Comparison of ENCODE assay signal across 31 cellular contexts in the genomic region with DNA sequence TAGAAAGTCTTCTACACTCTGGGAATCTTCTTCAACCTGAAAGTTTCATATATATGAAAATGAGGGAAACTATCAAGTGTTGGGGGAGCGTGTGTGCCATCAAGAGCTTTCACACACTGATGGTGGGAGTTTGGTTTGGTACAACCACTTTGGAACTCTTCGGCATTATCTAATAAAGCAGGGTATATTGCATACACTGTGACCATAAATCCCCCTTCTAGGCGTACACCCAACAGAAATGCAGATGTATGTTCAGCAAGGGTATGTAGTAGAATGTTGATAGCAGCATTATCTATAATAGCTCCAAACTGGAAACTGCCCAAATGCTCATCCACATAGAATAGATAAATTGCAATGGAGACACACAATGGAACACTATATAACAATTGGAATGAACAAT.
"Had no signal": no experiment of that assay in that cellular context is flagged by ENCODE, and none has a peak within 500 bp of the region (broad histone marks: within the 10 kb centered on the region; RNA-seq: fewer than 3 reads in every experiment).

No MANE protein-coding gene starts in this region.

- H3K27ac ChIP-seq: adrenal gland, body of pancreas, brain microvascular endothelial cell, breast epithelium, VCaP had no signal

- DNase-seq: activated B cell treated with CpG ODN at 0.5 μM for 24 hours; activated CD4-positive, alpha-beta memory T cell treated with anti-CD3 and anti-CD28 coated beads for 36 hours; activated CD4-positive, alpha-beta T cell treated with anti-CD3 and anti-CD28 coated beads for 4 hours; activated CD4-positive, alpha-beta T cell treated with anti-CD3 and anti-CD28 coated beads, Interleukin-2, amount 10 ng/mL, durations not matched to agents 24 days and 14 days; activated CD4-positive, alpha-beta T cell treated with anti-CD3 and anti-CD28 coated beads, Interleukin-2, amount 50 U/mL, for 1 hour; activated CD4-positive, alpha-beta T cell treated with anti-CD3 and anti-CD28 coated beads, Interleukin-2, amount 50 U/mL, for 4 hours; activated CD4-positive, CD25-positive, alpha-beta regulatory T cell treated with anti-CD3 and anti-CD28 coated beads, Interleukin-2, amount 50 U/mL, for 72 hours; activated CD8-positive, alpha-beta memory T cell treated with anti-CD3 and anti-CD28 coated beads, Interleukin-2, amount 50 U/mL, for 4 hours; activated CD8-positive, alpha-beta T cell treated with anti-CD3 and anti-CD28 coated beads for 36 hours; activated effector memory CD4-positive, alpha-beta T cell treated with anti-CD3 and anti-CD28 coated beads, Interleukin-2, amount 50 U/mL, for 16 hours; activated gamma-delta T cell treated with Interleukin-2 at 50 U/mL for 16 hours; activated naive CD4-positive, alpha-beta T cell; activated naive CD4-positive, alpha-beta T cell treated with anti-CD3 and anti-CD28 coated beads for 36 hours; activated naive CD4-positive, alpha-beta T cell treated with anti-CD3 and anti-CD28 coated beads, Interleukin-2, amount 50 U/mL, for 16 hours; activated naive CD8-positive, alpha-beta T cell treated with anti-CD3 and anti-CD28 coated beads for 36 hours; activated T-cell treated with anti-CD3 and anti-CD28 coated beads for 4 hours; activated T-cell treated with anti-CD3 and anti-CD28 coated beads, Interleukin-2, amount 50 U/mL, for 1 hour; activated T-cell treated with anti-CD3 and anti-CD28 coated beads, Interleukin-2, amount 50 U/mL, for 4 hours; activated T-cell treated with anti-CD3 and anti-CD28 coated beads, Interleukin-2, amount 50 U/mL, for 72 hours; adrenal gland; amniotic stem cell; aorta; body of pancreas; brain microvascular endothelial cell; central memory CD4-positive, alpha-beta T cell; T-helper 2 cell; T-helper 9 cell had no signal

- H3K4me3 ChIP-seq: adrenal gland, body of pancreas, breast epithelium had no signal

- H3K27me3 ChIP-seq: adrenal gland, body of pancreas, brain microvascular endothelial cell, breast epithelium had no signal

- H3K4me1 ChIP-seq: adrenal gland, body of pancreas, breast epithelium had no signal

- H3K36me3 ChIP-seq: adrenal gland, brain microvascular endothelial cell, breast epithelium had no signal

- H3K9me3 ChIP-seq: adrenal gland, body of pancreas, breast epithelium had no signal

- ATAC-seq: activated CD8-positive, alpha-beta T cell treated with anti-CD3 and anti-CD28 coated beads for 36 hours; activated naive CD4-positive, alpha-beta T cell treated with anti-CD3 and anti-CD28 coated beads, Interleukin-2, amount 50 U/mL, for 72 hours; activated T-cell treated with anti-CD3 and anti-CD28 coated beads, Interleukin-2, amount 50 U/mL, for 4 hours; activated T-cell treated with anti-CD3 and anti-CD28 coated beads, Interleukin-2, amount 50 U/mL, for 72 hours; activated T-helper 17 cell treated with anti-CD3 and anti-CD28 coated beads, Interleukin-2, amount 50 U/mL, for 72 hours; body of pancreas had no signal
